In the genomic region with DNA sequence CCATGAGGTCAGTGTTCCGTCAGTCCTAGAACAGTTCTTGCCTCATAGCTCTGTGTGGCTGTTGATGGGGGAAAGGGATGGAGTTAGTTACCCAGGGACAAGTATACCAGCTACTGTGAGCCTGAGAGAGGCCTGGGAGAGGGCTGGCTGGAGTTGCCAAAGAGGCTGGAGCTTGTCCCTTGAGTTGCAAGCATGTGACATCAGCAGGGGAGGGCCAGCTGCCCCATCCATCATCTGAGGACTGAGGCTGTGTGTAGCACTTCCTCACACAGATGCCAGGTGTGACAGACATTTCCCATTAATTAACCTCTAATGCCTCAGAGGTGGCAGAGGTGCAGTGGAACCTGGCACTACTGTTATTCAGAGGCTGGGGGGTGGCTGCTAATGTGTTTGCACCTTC, we compare ENCODE assay signal across 1 cellular context.
TF ChIP-seq lines count a peak whose summit lies in the region.

No MANE protein-coding gene starts in this region.

TF ChIP-seq in GM23338, 12 proteins besides CTCF, POLR2A, EP300 and RAD21 (continued from another document):
- TF ChIP-seq, protein P1, sequence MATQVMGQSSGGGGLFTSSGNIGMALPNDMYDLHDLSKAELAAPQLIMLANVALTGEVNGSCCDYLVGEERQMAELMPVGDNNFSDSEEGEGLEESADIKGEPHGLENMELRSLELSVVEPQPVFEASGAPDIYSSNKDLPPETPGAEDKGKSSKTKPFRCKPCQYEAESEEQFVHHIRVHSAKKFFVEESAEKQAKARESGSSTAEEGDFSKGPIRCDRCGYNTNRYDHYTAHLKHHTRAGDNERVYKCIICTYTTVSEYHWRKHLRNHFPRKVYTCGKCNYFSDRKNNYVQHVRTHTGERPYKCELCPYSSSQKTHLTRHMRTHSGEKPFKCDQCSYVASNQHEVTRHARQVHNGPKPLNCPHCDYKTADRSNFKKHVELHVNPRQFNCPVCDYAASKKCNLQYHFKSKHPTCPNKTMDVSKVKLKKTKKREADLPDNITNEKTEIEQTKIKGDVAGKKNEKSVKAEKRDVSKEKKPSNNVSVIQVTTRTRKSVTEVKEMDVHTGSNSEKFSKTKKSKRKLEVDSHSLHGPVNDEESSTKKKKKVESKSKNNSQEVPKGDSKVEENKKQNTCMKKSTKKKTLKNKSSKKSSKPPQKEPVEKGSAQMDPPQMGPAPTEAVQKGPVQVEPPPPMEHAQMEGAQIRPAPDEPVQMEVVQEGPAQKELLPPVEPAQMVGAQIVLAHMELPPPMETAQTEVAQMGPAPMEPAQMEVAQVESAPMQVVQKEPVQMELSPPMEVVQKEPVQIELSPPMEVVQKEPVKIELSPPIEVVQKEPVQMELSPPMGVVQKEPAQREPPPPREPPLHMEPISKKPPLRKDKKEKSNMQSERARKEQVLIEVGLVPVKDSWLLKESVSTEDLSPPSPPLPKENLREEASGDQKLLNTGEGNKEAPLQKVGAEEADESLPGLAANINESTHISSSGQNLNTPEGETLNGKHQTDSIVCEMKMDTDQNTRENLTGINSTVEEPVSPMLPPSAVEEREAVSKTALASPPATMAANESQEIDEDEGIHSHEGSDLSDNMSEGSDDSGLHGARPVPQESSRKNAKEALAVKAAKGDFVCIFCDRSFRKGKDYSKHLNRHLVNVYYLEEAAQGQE (IDR thresholded peaks at IDR 0.05; ENCODE audit: unreplicated experiment), result no peak
- no peak for TF ChIP-seq JUNB (IDR thresholded peaks at IDR 0.05; ENCODE audit: unreplicated experiment)
- TF ChIP-seq, protein P2, sequence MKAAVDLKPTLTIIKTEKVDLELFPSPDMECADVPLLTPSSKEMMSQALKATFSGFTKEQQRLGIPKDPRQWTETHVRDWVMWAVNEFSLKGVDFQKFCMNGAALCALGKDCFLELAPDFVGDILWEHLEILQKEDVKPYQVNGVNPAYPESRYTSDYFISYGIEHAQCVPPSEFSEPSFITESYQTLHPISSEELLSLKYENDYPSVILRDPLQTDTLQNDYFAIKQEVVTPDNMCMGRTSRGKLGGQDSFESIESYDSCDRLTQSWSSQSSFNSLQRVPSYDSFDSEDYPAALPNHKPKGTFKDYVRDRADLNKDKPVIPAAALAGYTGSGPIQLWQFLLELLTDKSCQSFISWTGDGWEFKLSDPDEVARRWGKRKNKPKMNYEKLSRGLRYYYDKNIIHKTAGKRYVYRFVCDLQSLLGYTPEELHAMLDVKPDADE (IDR thresholded peaks at IDR 0.05), result no peak
- no peak for TF ChIP-seq CREB1 (CRISPR knock-in tag; IDR thresholded peaks at IDR 0.05; ENCODE audit: low read depth)
- TF ChIP-seq POLR2AphosphoS5 (IDR thresholded peaks at IDR 0.05; ENCODE audit: low read depth), result no peak
- TF ChIP-seq STAT1 (IDR thresholded peaks at IDR 0.05; ENCODE audit: unreplicated experiment), result no peak
- no peak for TF ChIP-seq ZNF331 (CRISPR knock-in tag; IDR thresholded peaks at IDR 0.05; ENCODE audit: low read depth)
- no peak for TF ChIP-seq NANOG (IDR thresholded peaks at IDR 0.05; ENCODE audit: borderline replicate concordance)
